ENCODE assay signal across 1 cellular context in genomic region chr1:46285730-46286477, GRCh38.
A peak's percentile ranks its signal among the peaks of the same experiment; 100 is the strongest.
TF ChIP-seq lines count a peak whose summit lies in the region.

No MANE protein-coding gene starts in this region.

TF ChIP-seq in H1, 55 proteins besides CTCF, POLR2A, EP300 and RAD21:
- TF ChIP-seq CEBPB (IDR thresholded peaks at IDR 0.05; ENCODE audit: low read depth, low read length) (peak; percentile 84), SUZ12 (IDR thresholded peaks at IDR 0.05; ENCODE audit: low read length) (no peak), TCF12 (IDR thresholded peaks at IDR 0.05; ENCODE audit: low read depth, low read length) (no peak), ATF2 (IDR thresholded peaks at IDR 0.05; ENCODE audit: low read length) (no peak)
